ENCODE assay signal across 8 cellular contexts in the genomic region with DNA sequence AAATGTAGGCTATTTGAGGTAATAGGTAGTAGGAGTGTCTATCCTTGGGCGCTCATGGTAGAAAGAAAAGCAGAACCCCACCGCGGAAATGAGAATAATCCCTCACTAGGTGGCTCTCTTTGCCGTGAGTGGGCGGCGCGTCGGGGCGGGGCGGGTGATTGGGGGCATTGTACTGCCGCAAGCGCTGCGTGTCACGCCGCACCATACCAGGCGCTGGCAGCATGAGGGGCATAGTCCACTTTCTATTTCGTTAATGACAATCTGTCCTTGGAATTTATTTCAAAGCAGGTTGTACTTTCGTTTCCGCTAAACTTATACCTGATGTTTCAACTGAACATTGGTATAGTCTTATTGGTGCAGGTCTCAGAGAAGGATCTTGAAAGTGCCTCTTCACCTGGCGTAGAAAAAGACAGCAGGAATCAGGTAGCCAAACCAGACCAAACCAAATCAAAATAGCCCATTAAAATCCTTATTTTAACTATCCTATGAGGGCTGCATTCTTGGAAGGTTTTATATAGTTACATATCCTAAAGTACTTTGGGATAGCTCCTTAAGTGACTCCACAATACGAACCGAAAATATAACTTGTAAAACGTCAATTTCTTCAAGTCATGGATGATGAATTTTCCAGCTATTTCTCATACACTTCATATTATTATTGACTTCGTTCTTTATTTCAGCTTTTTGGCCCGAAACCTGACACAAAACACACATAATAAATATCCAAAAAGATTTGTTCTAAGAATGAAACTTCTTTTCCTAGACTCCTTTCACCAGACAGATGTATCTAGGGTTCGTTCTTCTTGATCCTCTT. TPM values are rescaled to one million over a fixed set of nuclear protein-coding genes. Genes with fewer than 3 reads are reported as not detected.
A peak's percentile ranks its signal among the peaks of the same experiment; 100 is the strongest.
DNase-seq lines count a peak whose midpoint lies in the region; ATAC-seq, FAIRE-seq and TF ChIP-seq lines count a peak whose summit lies in the region.

No MANE protein-coding gene starts in this region.

- H3K36me3 Mint-ChIP-seq in activated CD4-positive, alpha-beta T cell treated with anti-CD3 and anti-CD28 coated beads, Interleukin-2, amount 10 ng/mL, durations not matched to agents 7 days and 5 days (ENCODE audit: low read depth), result peaks cover 16% of the 10 kb centered on the region

- H3K9ac ChIP-seq in HepG2 (ENCODE audit: insufficient read depth, low read depth, low read length), result peak overlapping the region; percentile 100

- peaks cover 28% of the 10 kb centered on the region for H3K79me2 ChIP-seq in HepG2 (ENCODE audit: insufficient read depth, low read length)

- peak; percentile 40 for ATAC-seq in GM19043 (IDR thresholded peaks at IDR 0.05; ENCODE audit: low read depth, unreplicated experiment)
- ATAC-seq in HG03460 (IDR thresholded peaks at IDR 0.05; ENCODE audit: unreplicated experiment), result peak; percentile 33
- ATAC-seq in HepG2, result peak; percentile 53

- H3K9me3 ChIP-seq in HepG2 (ENCODE audit: low read length), result no peaks in the 10 kb centered on the region

- H3K4me2 ChIP-seq in HepG2 (ENCODE audit: low read depth, low read length), result peak overlapping the region; percentile 87

- CTCF ChIA-PET in activated CD4-positive, alpha-beta T cell treated with anti-CD3 and anti-CD28 coated beads, Interleukin-2, amount 10 ng/mL, durations not matched to agents 7 days and 5 days (lab: Charles Lee), result interaction anchor here (0.7 to 2.0 kb wide), 2 partner anchors 74 to 446 kb away, joined by 3 to 4 read pairs; no protein-coding TSS in a partner anchor
- CTCF ChIA-PET in HepG2 (lab: Yijun Ruan, JAX; ENCODE audit: low intra/inter-chr PET ratio, low total read pairs), result interaction anchor here (0.7 to 1.5 kb wide), 2 partner anchors 73 to 153 kb away, joined by 3 to 11 read pairs; no protein-coding TSS in a partner anchor

- peaks cover 46% of the 10 kb centered on the region for H3K4me1 ChIP-seq in HepG2 (ENCODE audit: insufficient read depth, low read length)

- H3K36me3 ChIP-seq in HepG2 (replicated peaks in 1 of 2; ENCODE audit: control insufficient read depth in 1 of 2, insufficient read depth in 2 of 2, low read length in 2 of 2), result no peaks in the 10 kb centered on the region

- peaks cover 10% of the 10 kb centered on the region for H3K27me3 Mint-ChIP-seq in activated CD4-positive, alpha-beta T cell treated with anti-CD3 and anti-CD28 coated beads, Interleukin-2, amount 10 ng/mL, durations not matched to agents 7 days and 5 days

- WGBS in HepG2 (ENCODE audit: low lambda C conversion rate), result under 1% methylated on average over 20 of the region's 26 CpGs

- TSS peak; percentile 89 for BruUV-seq in HepG2 (replicated peaks; lab: Mats Ljungman, UMichigan)

- TF ChIP-seq CTCF in AG09309 (IDR thresholded peaks at IDR 0.05; ENCODE audit: control insufficient read depth, insufficient read depth, low read depth, low read length, missing control alignments) (peak; percentile 54), coronary artery (IDR thresholded peaks at IDR 0.05) (no peak), HepG2 (CRISPR knock-in tag; IDR thresholded peaks at IDR 0.05) (peak; percentile 88)

- POLR2A ChIA-PET in activated CD4-positive, alpha-beta T cell treated with anti-CD3 and anti-CD28 coated beads, Interleukin-2, amount 10 ng/mL, durations not matched to agents 7 days and 5 days (lab: Charles Lee), result interaction anchor here (0.9 kb wide), 1 partner anchor 163 kb away, joined by 3 read pairs; no protein-coding TSS in a partner anchor
- POLR2A ChIA-PET in HepG2 (lab: Yijun Ruan, JAX), result interaction anchor here (0.6 kb wide), 1 partner anchor 165 kb away, joined by 5 read pairs; no protein-coding TSS in a partner anchor

- peak overlapping the region; percentile 98 for H3K4me3 ChIP-seq in AG09309 (ENCODE audit: control insufficient read depth, low read depth, low read length)
- peak overlapping the region; percentile 89 for H3K4me3 ChIP-seq in coronary artery
- H3K4me3 ChIP-seq in HepG2 (replicated peaks in 1 of 3; ENCODE audit: insufficient read depth in 1 of 3, low read depth in 2 of 3, low read length in 3 of 3), result peak overlapping the region; percentile 80 to 99 (median 87)

- peak; percentile 63 to 79; a peak in 3 of 4 replicates for TF ChIP-seq POLR2A in HepG2 (IDR thresholded peaks at IDR 0.05; ENCODE audit: insufficient read depth in 1 of 2, low read depth in 2 of 2, low read length in 2 of 2)

- H3K9me3 Mint-ChIP-seq in activated CD4-positive, alpha-beta T cell treated with anti-CD3 and anti-CD28 coated beads, Interleukin-2, amount 10 ng/mL, durations not matched to agents 7 days and 5 days, result no peaks in the 10 kb centered on the region

- peaks cover 28% of the 10 kb centered on the region for H3K4me1 Mint-ChIP-seq in activated CD4-positive, alpha-beta T cell treated with anti-CD3 and anti-CD28 coated beads, Interleukin-2, amount 10 ng/mL, durations not matched to agents 7 days and 5 days

- DNase-seq in AG09309 (ENCODE audit: low read depth) (peak; percentile 8), NCI-H526 (lab: John Stamatoyannopoulos, UW) (peak; percentile 87 to 98), coronary artery (ENCODE audit: low spot score) (peak; percentile 91), HepG2 (ENCODE audit: low spot score) (peak; percentile 84)
- peak; percentile 92 for DNase-seq in activated CD4-positive, alpha-beta T cell treated with anti-CD3 and anti-CD28 coated beads, Interleukin-2, amount 10 ng/mL, durations not matched to agents 7 days and 5 days
- DNase-seq in stimulated activated CD4-positive, alpha-beta T cell treated with anti-CD3 and anti-CD28 coated beads, Interleukin-4, amount 100 ng/mL, for 1 hour, result peak; percentile 95

- peak in 1 of 2 experiments; percentile 58; a peak in 2 of 4 replicates for TF ChIP-seq EP300 in HepG2 (IDR thresholded peaks at IDR 0.05; ENCODE audit: low read depth in 2 of 2, low read length in 2 of 2)
- TF ChIP-seq EP300 in HepG2 (CRISPR knock-in tag; IDR thresholded peaks at IDR 0.05; ENCODE audit: borderline replicate concordance), result peak; percentile 34; the same call in 1 of the 2 replicates

- no peaks in the 10 kb centered on the region; a peak in 1 of 5 replicates for H3K27me3 ChIP-seq in HepG2 (ENCODE audit: control insufficient read depth in 1 of 2, insufficient read depth in 2 of 2, low read length in 2 of 2)

- intact Hi-C loops in HepG2 (cut with micrococcal nuclease; ENCODE audit: unreplicated experiment), result loop anchor here (1.0 to 5.0 kb wide), 4 partner anchors 73 to 580 kb away; a partner anchor contains a TSS

- H2AFZ ChIP-seq in HepG2 (ENCODE audit: low read length), result peak overlapping the region; percentile 68

- H4K20me1 ChIP-seq in HepG2 (ENCODE audit: insufficient read depth, low read length), result no peaks in the 10 kb centered on the region

- peak overlapping the region; percentile 98 for H3K4me3 Mint-ChIP-seq in activated CD4-positive, alpha-beta T cell treated with anti-CD3 and anti-CD28 coated beads, Interleukin-2, amount 10 ng/mL, durations not matched to agents 7 days and 5 days

- H3K27ac Mint-ChIP-seq in activated CD4-positive, alpha-beta T cell treated with anti-CD3 and anti-CD28 coated beads, Interleukin-2, amount 10 ng/mL, durations not matched to agents 7 days and 5 days, result peak overlapping the region; percentile 99

- in situ Hi-C loops in HepG2 (cut with HindIII; ENCODE audit: extremely low pct_ligation_motif_present, low pct_unique_long_range_greater_than_20kb), result loop anchor here (5.0 kb wide), 1 partner anchor 152 kb away; no protein-coding TSS in a partner anchor

- FAIRE-seq in HepG2 (lab: Jason Lieb, UNC), result peak; percentile 51

- TF ChIP-seq RAD21 in HepG2 (CRISPR knock-in tag; IDR thresholded peaks at IDR 0.05), result peak; percentile 70; the same call in 1 of the 2 replicates

- H3K27ac ChIP-seq in coronary artery, result peak overlapping the region; percentile 93 to 98
- peak overlapping the region; percentile 100 for H3K27ac ChIP-seq in HepG2 (ENCODE audit: extremely low read length, insufficient read depth, low read length)

RNA-seq across cellular contexts. Expression of a gene that starts 1.9 kb away (rescaled TPM):
- 10 to 100 TPM; 72.4 to 87.3 TPM for total RNA-seq in activated CD4-positive, alpha-beta T cell treated with anti-CD3 and anti-CD28 coated beads, Interleukin-2, amount 10 ng/mL, durations not matched to agents 7 days and 5 days
- 14.9 and 40.3 TPM in 2 replicates for total RNA-seq in HepG2 (2016; rRNA removed; fragmentation: Illumina TruSeq; extraction: Trizol)
- 6.7 and 8.4 TPM in 2 replicates for total RNA-seq in HepG2 (2016; cell fraction: cytosol; rRNA removed; fragmentation: Illumina TruSeq; extraction: Trizol; ENCODE audit: low read depth)
- total RNA-seq in HepG2 (2016; cell fraction: insoluble cytoplasmic fraction; rRNA removed; fragmentation: Illumina TruSeq; extraction: Trizol), result 11.5 and 40.7 TPM in 2 replicates
- 27.0 and 30.3 TPM in 2 replicates for total RNA-seq in HepG2 (2016; cell fraction: membrane; rRNA removed; fragmentation: Illumina TruSeq; extraction: Trizol)
- 30.8 and 47.3 TPM in 2 replicates for total RNA-seq in HepG2 (2016; cell fraction: nucleus; rRNA removed; fragmentation: Illumina TruSeq; extraction: Trizol)
- 26.7 and 27.9 TPM in 2 replicates for polyA plus RNA-seq in HepG2 (2011; rRNA removed)
- polyA plus RNA-seq in HepG2 (2011; cell fraction: cytosol; rRNA removed), result 18.9 and 24.6 TPM in 2 replicates
- 23.4 and 23.5 TPM in 2 replicates for polyA plus RNA-seq in HepG2 (2011; cell fraction: nucleus; rRNA removed)
- polyA plus RNA-seq in HepG2 (2012), result 21.7 and 23.7 TPM in 2 replicates
- polyA plus RNA-seq in HepG2 (2016; cell fraction: cytosol; fragmentation: Illumina TruSeq; extraction: Trizol; ENCODE audit: low read depth), result 3.2 and 3.5 TPM in 2 replicates
- 37.8 and 45.7 TPM in 2 replicates for polyA plus RNA-seq in HepG2 (2016; cell fraction: insoluble cytoplasmic fraction; fragmentation: Illumina TruSeq; extraction: Trizol; ENCODE audit: low read depth)
- polyA plus RNA-seq in HepG2 (2016; cell fraction: membrane; fragmentation: Illumina TruSeq; extraction: Trizol; ENCODE audit: low read depth), result 18.6 and 19.6 TPM in 2 replicates
- polyA plus RNA-seq in HepG2 (2016; cell fraction: nucleus; fragmentation: Illumina TruSeq; extraction: Trizol; ENCODE audit: insufficient read depth, low read depth), result 37.2 and 38.7 TPM in 2 replicates
- polyA minus RNA-seq in HepG2 (2011; rRNA and poly(A)+ RNA removed; ENCODE audit: low replicate concordance), result 54.5 and 105 TPM in 2 replicates
- 27.0 and 29.1 TPM in 2 replicates for polyA minus RNA-seq in HepG2 (2011; cell fraction: cytosol; rRNA and poly(A)+ RNA removed)
- 59.1 and 76.2 TPM in 2 replicates for polyA minus RNA-seq in HepG2 (2011; cell fraction: nucleus; rRNA and poly(A)+ RNA removed)

RNA-seq across cellular contexts. Expression of a gene that starts 52.2 kb away (rescaled TPM):
- total RNA-seq in activated CD4-positive, alpha-beta T cell treated with anti-CD3 and anti-CD28 coated beads, Interleukin-2, amount 10 ng/mL, durations not matched to agents 7 days and 5 days, result not detected
- not detected in 2 replicates for total RNA-seq in HepG2 (2016; rRNA removed; fragmentation: Illumina TruSeq; extraction: Trizol)
- not detected in 2 replicates for total RNA-seq in HepG2 (2016; cell fraction: cytosol; rRNA removed; fragmentation: Illumina TruSeq; extraction: Trizol; ENCODE audit: low read depth)
- not detected in 2 replicates for total RNA-seq in HepG2 (2016; cell fraction: insoluble cytoplasmic fraction; rRNA removed; fragmentation: Illumina TruSeq; extraction: Trizol)
- not detected in 2 replicates for total RNA-seq in HepG2 (2016; cell fraction: membrane; rRNA removed; fragmentation: Illumina TruSeq; extraction: Trizol)
- not detected in 2 replicates for total RNA-seq in HepG2 (2016; cell fraction: nucleus; rRNA removed; fragmentation: Illumina TruSeq; extraction: Trizol)
- not detected in 2 replicates for polyA plus RNA-seq in HepG2 (2011; rRNA removed)
- polyA plus RNA-seq in HepG2 (2011; cell fraction: cytosol; rRNA removed), result not detected in 2 replicates
- not detected in 2 replicates for polyA plus RNA-seq in HepG2 (2011; cell fraction: nucleus; rRNA removed)
- polyA plus RNA-seq in HepG2 (2012), result not detected in 2 replicates
- polyA plus RNA-seq in HepG2 (2016; cell fraction: cytosol; fragmentation: Illumina TruSeq; extraction: Trizol; ENCODE audit: low read depth), result not detected in 2 replicates
- not detected in 2 replicates for polyA plus RNA-seq in HepG2 (2016; cell fraction: insoluble cytoplasmic fraction; fragmentation: Illumina TruSeq; extraction: Trizol; ENCODE audit: low read depth)
- not detected in 2 replicates for polyA plus RNA-seq in HepG2 (2016; cell fraction: membrane; fragmentation: Illumina TruSeq; extraction: Trizol; ENCODE audit: low read depth)
- polyA plus RNA-seq in HepG2 (2016; cell fraction: nucleus; fragmentation: Illumina TruSeq; extraction: Trizol; ENCODE audit: insufficient read depth, low read depth), result not detected in 2 replicates
- 0.12 TPM in 1 of 2 replicates, not detected in the other for polyA minus RNA-seq in HepG2 (2011; rRNA and poly(A)+ RNA removed; ENCODE audit: low replicate concordance)
- not detected in 2 replicates for polyA minus RNA-seq in HepG2 (2011; cell fraction: cytosol; rRNA and poly(A)+ RNA removed)
- polyA minus RNA-seq in HepG2 (2011; cell fraction: nucleus; rRNA and poly(A)+ RNA removed), result not detected in 2 replicates

Comparison
In these comparisons a context has a peak if more than half of its experiments do, and no peak if none do; other contexts are left out.
1. Peak in every context shown above with its lines: DNase-seq, ATAC-seq, H3K4me3 ChIP-seq and H3K27ac ChIP-seq.
2. DNase-seq: peak in every context shown above with its lines; median percentile 95 in stimulated activated CD4-positive, alpha-beta T cell treated with anti-CD3 and anti-CD28 coated beads, Interleukin-4, amount 100 ng/mL, for 1 hour; 92 in NCI-H526; 92 in activated CD4-positive, alpha-beta T cell treated with anti-CD3 and anti-CD28 coated beads, Interleukin-2, amount 10 ng/mL, durations not matched to agents 7 days and 5 days; 91 in coronary artery; 84 in HepG2; 8 in AG09309.